ENCODE assay signal across 1 cellular context in genomic region chr4:77203380-77204197, GRCh38.
TF ChIP-seq lines count a peak whose summit lies in the region.

No MANE protein-coding gene starts in this region.

TF ChIP-seq in HepG2, 621 proteins besides CTCF, POLR2A, EP300 and RAD21 (continued from another document):
- TF ChIP-seq, protein P1, sequence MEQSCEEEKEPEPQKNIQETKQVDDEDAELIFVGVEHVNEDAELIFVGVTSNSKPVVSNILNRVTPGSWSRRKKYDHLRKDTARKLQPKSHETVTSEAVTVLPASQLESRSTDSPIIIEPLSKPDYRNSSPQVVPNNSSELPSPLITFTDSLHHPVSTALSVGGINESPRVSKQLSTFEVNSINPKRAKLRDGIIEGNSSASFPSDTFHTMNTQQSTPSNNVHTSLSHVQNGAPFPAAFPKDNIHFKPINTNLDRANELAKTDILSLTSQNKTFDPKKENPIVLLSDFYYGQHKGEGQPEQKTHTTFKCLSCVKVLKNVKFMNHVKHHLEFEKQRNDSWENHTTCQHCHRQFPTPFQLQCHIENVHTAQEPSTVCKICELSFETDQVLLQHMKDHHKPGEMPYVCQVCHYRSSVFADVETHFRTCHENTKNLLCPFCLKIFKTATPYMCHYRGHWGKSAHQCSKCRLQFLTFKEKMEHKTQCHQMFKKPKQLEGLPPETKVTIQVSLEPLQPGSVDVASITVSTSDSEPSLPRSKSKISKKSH (CRISPR knock-in tag; IDR thresholded peaks at IDR 0.05; ENCODE audit: borderline replicate concordance): no peak
- TF ChIP-seq USF2 (IDR thresholded peaks at IDR 0.05; ENCODE audit: low read depth, low read length) (no peak), USF2 (CRISPR knock-in tag; IDR thresholded peaks at IDR 0.05; ENCODE audit: borderline replicate concordance) (no peak)
